14 cellular contexts compared by ENCODE assay signal in the genomic region with DNA sequence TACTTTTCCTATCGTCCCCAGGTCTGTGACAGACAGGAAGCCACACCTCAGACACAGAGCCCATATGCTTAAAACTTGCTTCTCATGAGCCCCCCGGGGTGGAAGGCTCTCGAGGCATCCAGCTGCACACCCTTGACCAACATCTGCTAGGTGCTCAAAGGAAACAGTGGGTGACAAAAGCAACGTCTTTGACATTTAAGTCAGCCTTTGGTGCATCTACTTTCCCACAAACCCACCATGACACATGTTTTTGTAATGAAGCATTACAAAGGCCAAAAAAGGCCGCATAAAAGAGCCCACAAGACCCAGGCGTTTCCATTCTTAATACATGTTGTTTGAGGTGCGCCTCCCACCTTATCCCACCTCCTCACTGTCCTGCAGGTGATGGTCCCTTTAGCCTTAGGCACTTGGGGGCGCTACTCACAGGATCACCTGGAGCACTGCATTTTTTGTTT. TPM values are rescaled to one million over a fixed set of nuclear protein-coding genes. Genes with fewer than 3 reads are reported as not detected.
DNase-seq lines count a peak whose midpoint lies in the region; ATAC-seq and TF ChIP-seq lines count a peak whose summit lies in the region.
"Had no signal": no experiment of that assay in that cellular context is flagged by ENCODE, and none has a peak within 500 bp of the region (broad histone marks: within the 10 kb centered on the region; RNA-seq: fewer than 3 reads in every experiment).

No MANE protein-coding gene starts in this region.

- H4K20me1 ChIP-seq in Karpas-422 (ENCODE audit: insufficient read depth, low read depth, low read length): no peaks in the 10 kb centered on the region

- no peak overlapping the region for H3K27ac Mint-ChIP-seq in activated T-helper 17 cell treated with anti-CD3 and anti-CD28 coated beads, Interleukin-2, amount 50 U/mL, for 72 hours

- H3K27me3 Mint-ChIP-seq in activated T-helper 17 cell treated with anti-CD3 and anti-CD28 coated beads, Interleukin-2, amount 50 U/mL, for 72 hours: peaks cover 3% of the 10 kb centered on the region

- H3K36me3 ChIP-seq in GM06990 (ENCODE audit: control insufficient read depth, insufficient read depth, low read length) (no peaks in the 10 kb centered on the region), Karpas-422 (ENCODE audit: insufficient read depth, low read length) (no peaks in the 10 kb centered on the region), trophoblast cell (ENCODE audit: control insufficient read depth in 1 of 2, insufficient read depth in 2 of 2, low read length in 2 of 2) (no peaks in the 10 kb centered on the region)
- H3K36me3 ChIP-seq: cardiac muscle cell, gastroesophageal sphincter had no signal

- H3K4me2 ChIP-seq in Karpas-422 (ENCODE audit: low read depth, low read length, poor library complexity, severe bottlenecking) (no peak overlapping the region), trophoblast cell (ENCODE audit: low read length) (no peak overlapping the region)

- peak; percentile 77 for ATAC-seq in activated T-helper 17 cell treated with anti-CD3 and anti-CD28 coated beads, Interleukin-2, amount 50 U/mL, for 72 hours (replicated peaks)
- ATAC-seq in HG03039 (IDR thresholded peaks at IDR 0.05; ENCODE audit: unreplicated experiment): no peak
- no peak for ATAC-seq in GM18505 (IDR thresholded peaks at IDR 0.05; ENCODE audit: unreplicated experiment)
- ATAC-seq: gastroesophageal sphincter had no signal

- no peak overlapping the region for H2BK12ac ChIP-seq in trophoblast cell (ENCODE audit: low read length)

- H3K4me1 Mint-ChIP-seq in activated T-helper 17 cell treated with anti-CD3 and anti-CD28 coated beads, Interleukin-2, amount 50 U/mL, for 72 hours: peaks cover 39% of the 10 kb centered on the region

- H4K8ac ChIP-seq in trophoblast cell (ENCODE audit: low read depth, low read length): no peak overlapping the region

- H3K18ac ChIP-seq in trophoblast cell (ENCODE audit: low read length): no peak overlapping the region

- no peak overlapping the region for H2BK5ac ChIP-seq in trophoblast cell (ENCODE audit: low read depth, low read length, poor library complexity)

- TF ChIP-seq CTCF in GM06990 (IDR thresholded peaks at IDR 0.05; ENCODE audit: insufficient read depth, low read length, poor library complexity, severe bottlenecking): peak; percentile 4

- peak; percentile 29 for DNase-seq in GM06990 (ENCODE audit: extremely low read depth, insufficient read length)
- DNase-seq in Karpas-422: no peak
- DNase-seq in trophoblast cell: no peak
- DNase-seq in HUDEP-2 (lab: John Stamatoyannopoulos, UW; ENCODE audit: unreplicated experiment in 76 of 76): no peak
- DNase-seq: GDM1, NCI-H1436, NCI-H510A treated with DMSO at 0.1 percent for 48 hours, substantia nigra had no signal

- no peak overlapping the region for H3K4ac ChIP-seq in trophoblast cell (ENCODE audit: low read depth, low read length)

- no peak overlapping the region for H4K91ac ChIP-seq in trophoblast cell (ENCODE audit: low read depth, low read length)

- H2BK120ac ChIP-seq in trophoblast cell (ENCODE audit: insufficient read depth, low read length, poor library complexity): no peak overlapping the region

- no CpG with 5 or more reads among the region's 8 CpGs for WGBS in trophoblast cell (ENCODE audit: extremely low coverage, insufficient coverage, insufficient read length)

- H2AK5ac ChIP-seq in trophoblast cell (ENCODE audit: low read length): peak overlapping the region; percentile 44

- H3K36me3 Mint-ChIP-seq in activated T-helper 17 cell treated with anti-CD3 and anti-CD28 coated beads, Interleukin-2, amount 50 U/mL, for 72 hours (ENCODE audit: low read depth): no peaks in the 10 kb centered on the region

- H3K79me1 ChIP-seq in trophoblast cell (ENCODE audit: low read length): peaks cover 2% of the 10 kb centered on the region

- H3K27me3 ChIP-seq in GM06990 (replicated peaks; ENCODE audit: control insufficient read depth, insufficient read depth, low read length) (no peaks in the 10 kb centered on the region), Karpas-422 (ENCODE audit: low read length) (no peaks in the 10 kb centered on the region), trophoblast cell (ENCODE audit: insufficient read depth, low read length) (no peaks in the 10 kb centered on the region)
- H3K27me3 ChIP-seq: cardiac muscle cell, gastroesophageal sphincter had no signal

- H4K12ac ChIP-seq in trophoblast cell (ENCODE audit: low read depth, low read length): no peak overlapping the region

- no peak for TF ChIP-seq POLR2A in GM18505 (IDR thresholded peaks at IDR 0.05; ENCODE audit: borderline replicate concordance, extremely low read depth, insufficient read depth, insufficient read length)

- H3K9me2 ChIP-seq in Karpas-422 (replicated peaks; ENCODE audit: insufficient read depth, low read length): no peaks in the 10 kb centered on the region

- H3K4me3 Mint-ChIP-seq in activated T-helper 17 cell treated with anti-CD3 and anti-CD28 coated beads, Interleukin-2, amount 50 U/mL, for 72 hours: peak overlapping the region; percentile 6

- H3K9me3 ChIP-seq in Karpas-422 (ENCODE audit: low read length): no peaks in the 10 kb centered on the region
- no peaks in the 10 kb centered on the region for H3K9me3 ChIP-seq in trophoblast cell (ENCODE audit: insufficient read depth, low read depth, low read length)
- H3K9me3 ChIP-seq: gastroesophageal sphincter had no signal

- H3K9ac ChIP-seq in Karpas-422 (ENCODE audit: low read length) (no peak overlapping the region), trophoblast cell (ENCODE audit: low read length) (no peak overlapping the region)

- H2AFZ ChIP-seq in Karpas-422 (ENCODE audit: low read length) (peak overlapping the region; percentile 18; the same call in 1 of the 2 replicates), trophoblast cell (ENCODE audit: insufficient read depth, low read length, poor library complexity) (no peak overlapping the region)

- H3K27ac ChIP-seq in Karpas-422 (ENCODE audit: low read length) (no peak overlapping the region), trophoblast cell (ENCODE audit: low read depth, low read length) (no peak overlapping the region)
- H3K27ac ChIP-seq: cardiac muscle cell, gastroesophageal sphincter, RWPE1 had no signal

- H3K4me1 ChIP-seq in Karpas-422 (ENCODE audit: low read length): peaks cover 11% of the 10 kb centered on the region
- peaks cover 5 to 9% of the 10 kb centered on the region in 2 experiments for H3K4me1 ChIP-seq in trophoblast cell (ENCODE audit: control insufficient read depth in 1 of 2, insufficient read depth in 2 of 2, low read length in 2 of 2)
- H3K4me1 ChIP-seq: gastroesophageal sphincter had no signal

- no peak overlapping the region for H3K23ac ChIP-seq in trophoblast cell (ENCODE audit: low read length)

- H3K79me2 ChIP-seq in Karpas-422 (ENCODE audit: low read length) (no peaks in the 10 kb centered on the region), trophoblast cell (ENCODE audit: control insufficient read depth, insufficient read depth, low read length, poor library complexity) (no peaks in the 10 kb centered on the region)

- no peaks in the 10 kb centered on the region for H3K9me3 Mint-ChIP-seq in activated T-helper 17 cell treated with anti-CD3 and anti-CD28 coated beads, Interleukin-2, amount 50 U/mL, for 72 hours

- H3K4me3 ChIP-seq in GM06990 (replicated peaks; ENCODE audit: low read depth, low read length): no peak overlapping the region
- H3K4me3 ChIP-seq in Karpas-422 (ENCODE audit: low read length): no peak overlapping the region
- no peak overlapping the region for H3K4me3 ChIP-seq in trophoblast cell (ENCODE audit: low read depth, low read length)
- H3K4me3 ChIP-seq: cardiac muscle cell, gastroesophageal sphincter had no signal

- H3K14ac ChIP-seq in trophoblast cell (ENCODE audit: low read length): no peak overlapping the region

RNA-seq across cellular contexts. Expression of a gene that starts 11.8 kb away (rescaled TPM):
- not detected in 2 replicates for total RNA-seq in Karpas-422 (2014; rRNA removed; shearing (Covaris generic); ENCODE audit: low replicate concordance)
- 10 to 100 TPM in 1 of 2 donors, 1 to 10 TPM in 1; 2.7 to 11.3 TPM for total RNA-seq in activated T-helper 17 cell treated with anti-CD3 and anti-CD28 coated beads, Interleukin-2, amount 50 U/mL, for 72 hours
- 0.31 and 0.37 TPM in 2 replicates for polyA plus RNA-seq in trophoblast cell (2013)
- total RNA-seq: cardiac muscle cell, gastroesophageal sphincter had no signal
- polyA plus RNA-seq: cardiac muscle cell had no signal
